1 cellular context compared by ENCODE assay signal in genomic region chr10:43401627-43402026, GRCh38.
TF ChIP-seq lines count a peak whose summit lies in the region.

No MANE protein-coding gene starts in this region.

TF ChIP-seq in GM12878, 131 proteins besides CTCF, POLR2A, EP300 and RAD21:
- TF ChIP-seq TCF12 (IDR thresholded peaks at IDR 0.05; ENCODE audit: low read depth, low read length), result no peak
- no peak for TF ChIP-seq MTA2 (IDR thresholded peaks at IDR 0.05; ENCODE audit: low read depth)
- TF ChIP-seq FOXM1 (IDR thresholded peaks at IDR 0.05; ENCODE audit: low read depth, low read length), result no peak
- TF ChIP-seq SPI1 (IDR thresholded peaks at IDR 0.05; ENCODE audit: borderline replicate concordance, insufficient read depth, low read depth, low read length), result no peak
